ENCODE assay signal across 15 cellular contexts in genomic region chr9:98066235-98066634, GRCh38. TPM values are rescaled to one million over a fixed set of nuclear protein-coding genes. Genes with fewer than 3 reads are reported as not detected.
A peak's percentile ranks its signal among the peaks of the same experiment; 100 is the strongest.
DNase-seq lines count a peak whose midpoint lies in the region; ATAC-seq, FAIRE-seq and TF ChIP-seq lines count a peak whose summit lies in the region.
"Had no signal": no experiment of that assay in that cellular context is flagged by ENCODE, and none has a peak within 500 bp of the region (broad histone marks: within the 10 kb centered on the region; RNA-seq: fewer than 3 reads in every experiment).

No MANE protein-coding gene starts in this region.

- peaks cover 14% of the 10 kb centered on the region for H3K4me1 ChIP-seq in Karpas-422 (ENCODE audit: low read length)
- peaks cover 3 to 8% of the 10 kb centered on the region in 2 experiments; a peak in 3 of 5 replicates for H3K4me1 ChIP-seq in K562 (replicated peaks in 1 of 2; ENCODE audit: control insufficient read depth in 2 of 2, insufficient read depth in 2 of 2, low read length in 2 of 2)
- H3K4me1 ChIP-seq in right lobe of liver, result peaks cover 0 to 10% (median 0%) of the 10 kb centered on the region in 4 donors
- no peaks in the 10 kb centered on the region for H3K4me1 ChIP-seq in upper lobe of right lung
- no peaks in the 10 kb centered on the region for H3K4me1 ChIP-seq in ovary (ENCODE audit: insufficient read depth)

- no peak for DNase-seq in Karpas-422
- DNase-seq in K562 (ENCODE audit: extremely low read depth in 1 of 4, low spot score in 3 of 4), result no peak
- DNase-seq in right lobe of liver, result peak in 2 of 3 donors; percentile 62 to 66
- no peak for DNase-seq in upper lobe of right lung
- no peak for DNase-seq in ovary
- DNase-seq: ACHN; CD4-positive, alpha-beta memory T cell; DMS79; HCEC 1CT had no signal

- H3K9me1 ChIP-seq in K562 (ENCODE audit: control insufficient read depth, insufficient read depth, low read length), result no peaks in the 10 kb centered on the region

- no peaks in the 10 kb centered on the region for H4K20me1 ChIP-seq in Karpas-422 (ENCODE audit: insufficient read depth, low read depth, low read length)
- no peaks in the 10 kb centered on the region for H4K20me1 ChIP-seq in K562 (replicated peaks; ENCODE audit: control insufficient read depth, insufficient read depth, low read length)

- H3K4me3 ChIP-seq in Karpas-422 (ENCODE audit: low read length), result no peak overlapping the region
- no peak overlapping the region for H3K4me3 ChIP-seq in K562
- no peak overlapping the region for H3K4me3 ChIP-seq in right lobe of liver
- no peak overlapping the region for H3K4me3 ChIP-seq in upper lobe of right lung
- no peak overlapping the region for H3K4me3 ChIP-seq in ovary

- in situ Hi-C loops in K562 (cut with MboI), result no loop called here

- no peak overlapping the region for H3K9ac ChIP-seq in Karpas-422 (ENCODE audit: low read length)
- H3K9ac ChIP-seq in K562 (ENCODE audit: insufficient read depth in 1 of 2, low read depth in 2 of 2, low read length in 2 of 2), result no peak overlapping the region

- H3K9me3 ChIP-seq in Karpas-422 (ENCODE audit: low read length), result no peaks in the 10 kb centered on the region
- H3K9me3 ChIP-seq in K562 (replicated peaks; ENCODE audit: control insufficient read depth, insufficient read depth, low read depth, low read length), result no peaks in the 10 kb centered on the region
- H3K9me3 ChIP-seq in right lobe of liver, result no peaks in the 10 kb centered on the region
- no peaks in the 10 kb centered on the region for H3K9me3 ChIP-seq in upper lobe of right lung
- no peaks in the 10 kb centered on the region for H3K9me3 ChIP-seq in ovary

- TF ChIP-seq RAD21 in K562 (CRISPR knock-in tag; conservative IDR thresholded peaks at IDR 0.05 in 1 of 2, IDR thresholded peaks at IDR 0.05 in 1 of 2), result no peak

- H2AFZ ChIP-seq in Karpas-422 (ENCODE audit: low read length) (no peak overlapping the region), K562 (ENCODE audit: low read depth, low read length) (no peak overlapping the region)

- H3K27ac ChIP-seq in Karpas-422 (ENCODE audit: low read length) (peak overlapping the region; percentile 50), K562 (ENCODE audit: extremely low read depth, low read depth, low read length) (no peak overlapping the region), right lobe of liver (peak overlapping the region in 1 of 3 donors; percentile 24), upper lobe of right lung (no peak overlapping the region), ovary (no peak overlapping the region)
- H3K27ac ChIP-seq: C4-2B had no signal

- 91% methylated on average over 3 of the region's 3 CpGs for WGBS in K562 (ENCODE audit: insufficient coverage, low coverage, missing lambda C conversion rate)
- WGBS in right lobe of liver (ENCODE audit: insufficient coverage, low coverage, low lambda C conversion rate, missing lambda C conversion rate), result 8% methylated on average over 3 of the region's 3 CpGs
- WGBS in ovary, 3 donors, result 94 to 96% (median 95%) methylated on average over 3 of the region's 3 CpGs

- POLR2A ChIA-PET in K562 (lab: Yijun Ruan, JAX), result interaction anchor here (1.0 kb wide), 1 partner anchor 9 kb away, joined by 3 read pairs; no protein-coding TSS in a partner anchor

- H3K36me3 ChIP-seq in Karpas-422 (ENCODE audit: insufficient read depth, low read length) (peaks cover 44% of the 10 kb centered on the region), K562 (ENCODE audit: control insufficient read depth, insufficient read depth, low read length) (peaks cover 76% of the 10 kb centered on the region), right lobe of liver (peaks cover 3 to 19% (median 10%) of the 10 kb centered on the region in 4 donors), upper lobe of right lung (peaks cover 46% of the 10 kb centered on the region), ovary (no peaks in the 10 kb centered on the region)

- intact Hi-C loops in K562 (cut with micrococcal nuclease) (no loop called here), right lobe of liver (cut with DNase I) (no loop called here), upper lobe of right lung (cut with DNase I) (no loop called here), ovary (cut with DNase I) (no loop called here)

- no TSS peak for BruUV-seq in K562 (replicated peaks; lab: Mats Ljungman, UMichigan)

- H3K27me3 ChIP-seq in Karpas-422 (ENCODE audit: low read length) (no peaks in the 10 kb centered on the region), K562 (ENCODE audit: control insufficient read depth in 2 of 2, insufficient read depth in 2 of 2, low read length in 2 of 2) (no peaks in the 10 kb centered on the region), right lobe of liver (no peaks in the 10 kb centered on the region), upper lobe of right lung (no peaks in the 10 kb centered on the region), ovary (no peaks in the 10 kb centered on the region)

- CTCF ChIA-PET in K562 (lab: Yijun Ruan, JAX; ENCODE audit: low intra/inter-chr PET ratio), result no interaction called here

- TF ChIP-seq EP300 in K562 (IDR thresholded peaks at IDR 0.05; ENCODE audit: low read length), result no peak
- no peak for TF ChIP-seq EP300 in ovary (IDR thresholded peaks at IDR 0.05)

- no peak for FAIRE-seq in K562 (lab: Jason Lieb, UNC)
- FAIRE-seq: GM12892, GM19239, H1 had no signal

- TF ChIP-seq POLR2A in K562 (conservative IDR thresholded peaks at IDR 0.05) (no peak), right lobe of liver (IDR thresholded peaks at IDR 0.05) (no peak), ovary (IDR thresholded peaks at IDR 0.05) (no peak)

- peaks cover 46% of the 10 kb centered on the region for H3K79me2 ChIP-seq in Karpas-422 (ENCODE audit: low read length)
- H3K79me2 ChIP-seq in K562 (ENCODE audit: control insufficient read depth, insufficient read depth, low read length), result peaks cover 52% of the 10 kb centered on the region

- ATAC-seq in K562, result no peak
- ATAC-seq in right lobe of liver, result peak; percentile 90 to 95 (median 93)
- peak; percentile 54 for ATAC-seq in upper lobe of right lung
- ATAC-seq in GM18907 (IDR thresholded peaks at IDR 0.05; ENCODE audit: unreplicated experiment), result no peak
- ATAC-seq in HG03139 (IDR thresholded peaks at IDR 0.05; ENCODE audit: unreplicated experiment), result no peak

- TF ChIP-seq CTCF in K562 (IDR thresholded peaks at IDR 0.05 in 2 of 3, conservative IDR thresholded peaks at IDR 0.05 in 1 of 3; ENCODE audit: insufficient read depth in 2 of 3, low read depth in 1 of 3, low read length in 3 of 3) (no peak), right lobe of liver (IDR thresholded peaks at IDR 0.05) (no peak), upper lobe of right lung (IDR thresholded peaks at IDR 0.05) (no peak), ovary (IDR thresholded peaks at IDR 0.05) (no peak)

- no peak overlapping the region for H3K4me2 ChIP-seq in Karpas-422 (ENCODE audit: low read depth, low read length, poor library complexity, severe bottlenecking)
- H3K4me2 ChIP-seq in K562 (ENCODE audit: insufficient read depth, low read length), result no peak overlapping the region

- H3K9me2 ChIP-seq in Karpas-422 (replicated peaks; ENCODE audit: insufficient read depth, low read length), result no peaks in the 10 kb centered on the region

RNA-seq across cellular contexts. Expression of gene NANS, which starts 9.7 kb away (rescaled TPM):
- 77.9 and 135 TPM in 2 replicates for total RNA-seq in Karpas-422 (2014; rRNA removed; shearing (Covaris generic); ENCODE audit: low replicate concordance)
- total RNA-seq in K562 (2011; cell fraction: chromatin; rRNA removed; ENCODE audit: low replicate concordance), result 95.6 and 146 TPM in 2 replicates
- total RNA-seq in K562 (2011; cell fraction: nucleolus; rRNA removed), result 97.0 and 106 TPM in 2 replicates
- 94.6 and 118 TPM in 2 replicates for total RNA-seq in K562 (2011; cell fraction: nucleoplasm; rRNA removed)
- total RNA-seq in K562 (2014; rRNA removed), result 181 and 197 TPM in 2 replicates
- 124 and 133 TPM in 2 replicates for total RNA-seq in K562 (2014; rRNA removed; fragmentation: Illumina TruSeq; extraction: Trizol)
- total RNA-seq in K562 (2015; rRNA removed; fragmentation: Illumina TruSeq; extraction: Trizol), result 151 and 156 TPM in 2 replicates
- 127 and 133 TPM in 2 replicates for total RNA-seq in K562 (2021)
- 124 and 143 TPM in 2 replicates for polyA plus RNA-seq in K562 (2011; rRNA removed)
- polyA plus RNA-seq in K562 (2011; cell fraction: cytosol; rRNA removed), result 138 and 150 TPM in 2 replicates
- polyA plus RNA-seq in K562 (2011; cell fraction: nucleus; rRNA removed), result 49.2 and 61.9 TPM in 2 replicates
- polyA plus RNA-seq in K562 (2012), result 189 and 211 TPM in 2 replicates
- polyA plus RNA-seq in K562 (2014; fragmentation: Illumina TruSeq; extraction: Trizol), result 137 TPM in 2 replicates
- 10 to 100 TPM; 37.1 to 64.3 TPM for polyA plus RNA-seq in K562 (2014; fragmentation: Nextera tagmentation; extraction: Ambion mirVana)
- polyA plus RNA-seq in K562 (2014; rRNA removed), result 127 and 141 TPM in 2 replicates
- polyA minus RNA-seq in K562 (2011; rRNA and poly(A)+ RNA removed), result 139 and 167 TPM in 2 replicates
- polyA minus RNA-seq in K562 (2011; cell fraction: cytosol; rRNA and poly(A)+ RNA removed), result 63.5 and 72.7 TPM in 2 replicates
- 26.9 and 42.3 TPM in 2 replicates for polyA minus RNA-seq in K562 (2011; cell fraction: nucleus; rRNA and poly(A)+ RNA removed)
- total RNA-seq in right lobe of liver, result 10 to 100 TPM; 16.4 to 43.2 (median 30.2) TPM
- total RNA-seq in upper lobe of right lung, result 53.8 TPM
- 10 to 100 TPM; 24.1 to 43.8 (median 33.8) TPM for total RNA-seq in ovary
- polyA plus RNA-seq in ovary, result 10 to 100 TPM; 28.3 to 41.5 TPM

RNA-seq across cellular contexts. Expression of gene TRIM14, which starts 52.8 kb away (rescaled TPM):
- total RNA-seq in Karpas-422 (2014; rRNA removed; shearing (Covaris generic); ENCODE audit: low replicate concordance), result 17.5 and 18.3 TPM in 2 replicates
- 24.8 and 33.6 TPM in 2 replicates for total RNA-seq in K562 (2011; cell fraction: chromatin; rRNA removed; ENCODE audit: low replicate concordance)
- total RNA-seq in K562 (2011; cell fraction: nucleolus; rRNA removed), result 15.1 and 15.7 TPM in 2 replicates
- 20.1 and 31.3 TPM in 2 replicates for total RNA-seq in K562 (2011; cell fraction: nucleoplasm; rRNA removed)
- total RNA-seq in K562 (2014; rRNA removed), result 17.9 and 24.7 TPM in 2 replicates
- total RNA-seq in K562 (2014; rRNA removed; fragmentation: Illumina TruSeq; extraction: Trizol), result 17.0 and 17.5 TPM in 2 replicates
- total RNA-seq in K562 (2015; rRNA removed; fragmentation: Illumina TruSeq; extraction: Trizol), result 12.2 and 13.3 TPM in 2 replicates
- 41.0 and 48.5 TPM in 2 replicates for total RNA-seq in K562 (2021)
- 19.1 and 24.8 TPM in 2 replicates for polyA plus RNA-seq in K562 (2011; rRNA removed)
- polyA plus RNA-seq in K562 (2011; cell fraction: cytosol; rRNA removed), result 17.9 and 36.4 TPM in 2 replicates
- 22.9 and 38.7 TPM in 2 replicates for polyA plus RNA-seq in K562 (2011; cell fraction: nucleus; rRNA removed)
- polyA plus RNA-seq in K562 (2012), result 21.4 and 21.8 TPM in 2 replicates
- polyA plus RNA-seq in K562 (2014; fragmentation: Illumina TruSeq; extraction: Trizol), result 34.1 and 40.0 TPM in 2 replicates
- 1 to 10 TPM; 7.6 to 8.3 TPM for polyA plus RNA-seq in K562 (2014; fragmentation: Nextera tagmentation; extraction: Ambion mirVana)
- polyA plus RNA-seq in K562 (2014; rRNA removed), result 30.1 and 32.7 TPM in 2 replicates
- polyA minus RNA-seq in K562 (2011; rRNA and poly(A)+ RNA removed), result 12.4 and 15.6 TPM in 2 replicates
- 13.0 and 14.8 TPM in 2 replicates for polyA minus RNA-seq in K562 (2011; cell fraction: cytosol; rRNA and poly(A)+ RNA removed)
- polyA minus RNA-seq in K562 (2011; cell fraction: nucleus; rRNA and poly(A)+ RNA removed), result 5.8 and 7.0 TPM in 2 replicates
- total RNA-seq in right lobe of liver, result 10 to 100 TPM; 22.6 to 34.6 (median 27.3) TPM
- 38.7 TPM for total RNA-seq in upper lobe of right lung
- total RNA-seq in ovary, result 10 to 100 TPM in 1 of 7 donors, 1 to 10 TPM in 6; 3.6 to 12.2 (median 5.7) TPM
- polyA plus RNA-seq in ovary, result 10 to 100 TPM in 1 of 2 donors, 1 to 10 TPM in 1; 2.3 to 24.0 TPM

Comparison
In these comparisons a context has a peak if more than half of its experiments do, and no peak if none do; other contexts are left out.
1. DNase-seq: peak in right lobe of liver (2 of 3); none in Karpas-422 (single experiment), K562 (0 of 4), upper lobe of right lung (single experiment) and ovary (0 of 5).
2. ATAC-seq: peak in right lobe of liver (4 of 4) and upper lobe of right lung (single experiment); none in K562 (single experiment), GM18907 (single experiment) and HG03139 (single experiment).